ENCODE assay signal across 17 cellular contexts in the genomic region with DNA sequence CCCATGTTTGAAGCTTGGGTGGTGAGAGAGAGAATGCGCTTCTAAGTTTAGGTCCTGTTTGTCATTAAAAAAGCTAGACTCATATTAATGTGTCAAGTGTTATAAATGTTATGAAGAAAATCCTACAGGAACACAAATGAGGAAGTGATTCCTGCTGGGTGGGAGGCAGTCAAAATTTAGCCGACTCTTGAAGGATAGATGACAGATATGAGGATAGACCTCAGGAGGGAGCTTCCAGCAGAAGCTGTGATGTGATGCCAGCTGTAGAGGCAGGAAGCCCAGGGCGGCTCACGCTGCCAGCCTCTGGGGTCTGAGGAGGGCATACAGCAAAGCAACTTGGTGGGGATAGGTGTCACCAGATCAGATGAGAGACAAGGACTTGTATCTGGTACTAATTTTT.
DNase-seq lines count a peak whose midpoint lies in the region; ATAC-seq and TF ChIP-seq lines count a peak whose summit lies in the region.
"Had no signal": no experiment of that assay in that cellular context is flagged by ENCODE, and none has a peak within 500 bp of the region (broad histone marks: within the 10 kb centered on the region; RNA-seq: fewer than 3 reads in every experiment).

No MANE protein-coding gene starts in this region.

- no peaks in the 10 kb centered on the region; the same call in 1 of the 2 replicates for H3K9me3 ChIP-seq in Caco-2
- H3K9me3 ChIP-seq in OCI-LY3 (ENCODE audit: insufficient read depth, low read length), result no peaks in the 10 kb centered on the region

- H3K4me3 ChIP-seq in Caco-2 (ENCODE audit: low read depth, low read length) (no peak overlapping the region), OCI-LY3 (ENCODE audit: low read length) (peak overlapping the region; percentile 49; the same call in 1 of the 2 replicates)

- H3K36me3 ChIP-seq in Caco-2 (ENCODE audit: control insufficient read depth, insufficient read depth, low read length) (no peaks in the 10 kb centered on the region), OCI-LY3 (replicated peaks; ENCODE audit: low read depth, low read length) (no peaks in the 10 kb centered on the region)

- H3K4me2 ChIP-seq in OCI-LY3 (ENCODE audit: low read length), result peak overlapping the region; percentile 71

- no TSS peak for BruUV-seq in Caco-2 (replicated peaks; lab: Mats Ljungman, UMichigan)

- H4K20me1 ChIP-seq in OCI-LY3 (ENCODE audit: insufficient read depth, low read length), result no peaks in the 10 kb centered on the region

- peaks cover 38% of the 10 kb centered on the region for H3K4me1 Mint-ChIP-seq in Caco-2 (ENCODE audit: low read depth, unreplicated experiment)
- peaks cover 48% of the 10 kb centered on the region for H3K4me1 Mint-ChIP-seq in nephron
- H3K4me1 Mint-ChIP-seq: B cell, CD14-positive monocyte had no signal

- H2AFZ ChIP-seq in OCI-LY3 (ENCODE audit: low read depth, low read length), result peak overlapping the region; percentile 84; the same call in 1 of the 2 replicates

- H3K27ac ChIP-seq in OCI-LY3 (ENCODE audit: low read length), result peak overlapping the region; percentile 94

- CTCF ChIA-PET in Caco-2 (lab: Charles Lee), result no interaction called here

- DNase-seq in Caco-2, result no peak
- DNase-seq in stimulated activated naive CD4-positive, alpha-beta T cell (lab: John Stamatoyannopoulos, UW), result no peak
- no peak for DNase-seq in stimulated activated CD4-positive, alpha-beta T cell treated with anti-CD3 and anti-CD28 coated beads, Interleukin-4, amount 100 ng/mL, for 4 hours
- DNase-seq: CD8-positive, alpha-beta T cell; COR-L47; DND-41; GF-D8; HCEC 1CT; HFFc6; IMR-90; KG1 had no signal

- H3K9ac ChIP-seq in OCI-LY3 (ENCODE audit: low read length), result peak overlapping the region; percentile 60; the same call in 1 of the 2 replicates

- intact Hi-C loops in Caco-2 (cut with micrococcal nuclease; ENCODE audit: unreplicated experiment), result no loop called here

- H3K9me3 Mint-ChIP-seq in Caco-2 (ENCODE audit: unreplicated experiment) (peaks cover 21% of the 10 kb centered on the region), nephron (no peaks in the 10 kb centered on the region)
- H3K9me3 Mint-ChIP-seq: HFFc6 had no signal

- peak; percentile 10 for ATAC-seq in GM21515 (IDR thresholded peaks at IDR 0.05; ENCODE audit: unreplicated experiment)
- ATAC-seq in HG02623 (IDR thresholded peaks at IDR 0.05; ENCODE audit: unreplicated experiment), result no peak
- ATAC-seq: CD8-positive, alpha-beta T cell had no signal

- H3K27me3 Mint-ChIP-seq in Caco-2 (ENCODE audit: insufficient read depth, unreplicated experiment) (no peaks in the 10 kb centered on the region), nephron (ENCODE audit: low read depth) (no peaks in the 10 kb centered on the region)
- H3K27me3 Mint-ChIP-seq: B cell had no signal

- H3K27ac Mint-ChIP-seq in Caco-2 (ENCODE audit: unreplicated experiment) (peak overlapping the region; percentile 93), nephron (peak overlapping the region in 2 of 3 experiments; percentile 64 to 72)
- H3K27ac Mint-ChIP-seq: B cell; CD14-positive monocyte; CD8-positive, alpha-beta T cell; HFFc6 had no signal

- H3K4me1 ChIP-seq in Caco-2, result peaks cover 52% of the 10 kb centered on the region
- H3K4me1 ChIP-seq in OCI-LY3 (ENCODE audit: low read length), result peaks cover 62% of the 10 kb centered on the region

- H3K4me3 Mint-ChIP-seq in Caco-2 (ENCODE audit: unreplicated experiment), result peak overlapping the region; percentile 28
- H3K4me3 Mint-ChIP-seq in nephron, result no peak overlapping the region
- H3K4me3 Mint-ChIP-seq: B cell; CD14-positive monocyte; CD8-positive, alpha-beta T cell; HFFc6 had no signal

- POLR2A ChIA-PET in Caco-2 (lab: Charles Lee), result no interaction called here

- no peaks in the 10 kb centered on the region for H3K79me2 ChIP-seq in OCI-LY3 (ENCODE audit: low read length)

- H3K36me3 Mint-ChIP-seq in Caco-2 (ENCODE audit: insufficient read depth, unreplicated experiment), result peaks cover 7% of the 10 kb centered on the region
- H3K36me3 Mint-ChIP-seq in nephron (ENCODE audit: low read depth), result no peaks in the 10 kb centered on the region
- H3K36me3 Mint-ChIP-seq: CD14-positive monocyte; CD8-positive, alpha-beta T cell had no signal

- TF ChIP-seq CTCF in Caco-2 (IDR thresholded peaks at IDR 0.05; ENCODE audit: insufficient read depth in 1 of 2, low read depth in 1 of 2, low read length in 1 of 2, severe bottlenecking in 1 of 2, unreplicated experiment in 1 of 2), result no peak
- TF ChIP-seq CTCF in OCI-LY3 (IDR thresholded peaks at IDR 0.05; ENCODE audit: low read depth, low read length), result no peak
- no peak for TF ChIP-seq CTCF in nephron (IDR thresholded peaks at IDR 0.05; ENCODE audit: unreplicated experiment in 3 of 3)

- H3K27me3 ChIP-seq in Caco-2 (replicated peaks; ENCODE audit: control insufficient read depth, insufficient read depth, low read length) (no peaks in the 10 kb centered on the region), OCI-LY3 (ENCODE audit: low read depth, low read length) (no peaks in the 10 kb centered on the region)
